Comparison of ENCODE assay signal across 1 cellular context in the genomic region with DNA sequence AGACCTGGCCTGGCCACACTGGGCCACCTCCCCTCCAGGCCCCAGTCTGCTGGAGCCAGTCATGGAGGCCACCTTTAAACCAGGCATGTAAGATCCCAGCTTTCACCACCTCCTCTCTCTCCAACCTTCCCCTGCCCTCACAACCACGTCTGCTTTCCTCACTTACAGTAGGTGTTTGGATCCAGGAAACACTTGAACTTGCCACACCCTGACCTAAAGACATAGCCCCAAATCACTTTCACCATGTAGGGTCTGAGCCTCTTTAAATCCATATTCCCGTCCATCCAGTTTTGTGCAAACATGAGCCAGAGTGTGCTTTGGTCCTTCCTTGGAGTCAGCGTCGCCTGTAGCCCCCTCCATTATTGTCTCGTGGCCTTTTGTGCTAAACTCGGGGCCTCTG.
TF ChIP-seq lines count a peak whose summit lies in the region.

No MANE protein-coding gene starts in this region.

TF ChIP-seq in WTC11, 78 proteins besides CTCF, POLR2A, EP300 and RAD21:
- TF ChIP-seq, protein P1, sequence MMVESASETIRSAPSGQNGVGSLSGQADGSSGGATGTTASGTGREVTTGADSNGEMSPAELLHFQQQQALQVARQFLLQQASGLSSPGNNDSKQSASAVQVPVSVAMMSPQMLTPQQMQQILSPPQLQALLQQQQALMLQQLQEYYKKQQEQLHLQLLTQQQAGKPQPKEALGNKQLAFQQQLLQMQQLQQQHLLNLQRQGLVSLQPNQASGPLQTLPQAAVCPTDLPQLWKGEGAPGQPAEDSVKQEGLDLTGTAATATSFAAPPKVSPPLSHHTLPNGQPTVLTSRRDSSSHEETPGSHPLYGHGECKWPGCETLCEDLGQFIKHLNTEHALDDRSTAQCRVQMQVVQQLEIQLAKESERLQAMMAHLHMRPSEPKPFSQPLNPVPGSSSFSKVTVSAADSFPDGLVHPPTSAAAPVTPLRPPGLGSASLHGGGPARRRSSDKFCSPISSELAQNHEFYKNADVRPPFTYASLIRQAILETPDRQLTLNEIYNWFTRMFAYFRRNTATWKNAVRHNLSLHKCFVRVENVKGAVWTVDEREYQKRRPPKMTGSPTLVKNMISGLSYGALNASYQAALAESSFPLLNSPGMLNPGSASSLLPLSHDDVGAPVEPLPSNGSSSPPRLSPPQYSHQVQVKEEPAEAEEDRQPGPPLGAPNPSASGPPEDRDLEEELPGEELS (CRISPR knock-in tag; IDR thresholded peaks at IDR 0.05): no peak
- TF ChIP-seq, protein P2, sequence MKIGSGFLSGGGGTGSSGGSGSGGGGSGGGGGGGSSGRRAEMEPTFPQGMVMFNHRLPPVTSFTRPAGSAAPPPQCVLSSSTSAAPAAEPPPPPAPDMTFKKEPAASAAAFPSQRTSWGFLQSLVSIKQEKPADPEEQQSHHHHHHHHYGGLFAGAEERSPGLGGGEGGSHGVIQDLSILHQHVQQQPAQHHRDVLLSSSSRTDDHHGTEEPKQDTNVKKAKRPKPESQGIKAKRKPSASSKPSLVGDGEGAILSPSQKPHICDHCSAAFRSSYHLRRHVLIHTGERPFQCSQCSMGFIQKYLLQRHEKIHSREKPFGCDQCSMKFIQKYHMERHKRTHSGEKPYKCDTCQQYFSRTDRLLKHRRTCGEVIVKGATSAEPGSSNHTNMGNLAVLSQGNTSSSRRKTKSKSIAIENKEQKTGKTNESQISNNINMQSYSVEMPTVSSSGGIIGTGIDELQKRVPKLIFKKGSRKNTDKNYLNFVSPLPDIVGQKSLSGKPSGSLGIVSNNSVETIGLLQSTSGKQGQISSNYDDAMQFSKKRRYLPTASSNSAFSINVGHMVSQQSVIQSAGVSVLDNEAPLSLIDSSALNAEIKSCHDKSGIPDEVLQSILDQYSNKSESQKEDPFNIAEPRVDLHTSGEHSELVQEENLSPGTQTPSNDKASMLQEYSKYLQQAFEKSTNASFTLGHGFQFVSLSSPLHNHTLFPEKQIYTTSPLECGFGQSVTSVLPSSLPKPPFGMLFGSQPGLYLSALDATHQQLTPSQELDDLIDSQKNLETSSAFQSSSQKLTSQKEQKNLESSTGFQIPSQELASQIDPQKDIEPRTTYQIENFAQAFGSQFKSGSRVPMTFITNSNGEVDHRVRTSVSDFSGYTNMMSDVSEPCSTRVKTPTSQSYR (CRISPR knock-in tag; IDR thresholded peaks at IDR 0.05): no peak
- TF ChIP-seq CBFB (CRISPR knock-in tag; IDR thresholded peaks at IDR 0.05; ENCODE audit: low read depth) (no peak), NFATC4 (CRISPR knock-in tag; IDR thresholded peaks at IDR 0.05) (no peak), ESRRA (CRISPR knock-in tag; IDR thresholded peaks at IDR 0.05; ENCODE audit: borderline replicate concordance) (no peak), GABPB1 (CRISPR knock-in tag; IDR thresholded peaks at IDR 0.05) (no peak), ZNF416 (CRISPR knock-in tag; IDR thresholded peaks at IDR 0.05) (no peak), GRHL2 (CRISPR knock-in tag; IDR thresholded peaks at IDR 0.05; ENCODE audit: insufficient replicate concordance, severe bottlenecking) (no peak), NFE2L1 (CRISPR knock-in tag; IDR thresholded peaks at IDR 0.05) (no peak), ZNF263 (CRISPR knock-in tag; IDR thresholded peaks at IDR 0.05; ENCODE audit: low read depth) (no peak), SP1 (CRISPR knock-in tag; conservative IDR thresholded peaks at IDR 0.05) (no peak), ZNF317 (CRISPR knock-in tag; IDR thresholded peaks at IDR 0.05; ENCODE audit: borderline replicate concordance, low read depth) (no peak)
- TF ChIP-seq, protein P3, sequence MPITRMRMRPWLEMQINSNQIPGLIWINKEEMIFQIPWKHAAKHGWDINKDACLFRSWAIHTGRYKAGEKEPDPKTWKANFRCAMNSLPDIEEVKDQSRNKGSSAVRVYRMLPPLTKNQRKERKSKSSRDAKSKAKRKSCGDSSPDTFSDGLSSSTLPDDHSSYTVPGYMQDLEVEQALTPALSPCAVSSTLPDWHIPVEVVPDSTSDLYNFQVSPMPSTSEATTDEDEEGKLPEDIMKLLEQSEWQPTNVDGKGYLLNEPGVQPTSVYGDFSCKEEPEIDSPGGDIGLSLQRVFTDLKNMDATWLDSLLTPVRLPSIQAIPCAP (CRISPR knock-in tag; IDR thresholded peaks at IDR 0.05): no peak
- TF ChIP-seq, protein P4, sequence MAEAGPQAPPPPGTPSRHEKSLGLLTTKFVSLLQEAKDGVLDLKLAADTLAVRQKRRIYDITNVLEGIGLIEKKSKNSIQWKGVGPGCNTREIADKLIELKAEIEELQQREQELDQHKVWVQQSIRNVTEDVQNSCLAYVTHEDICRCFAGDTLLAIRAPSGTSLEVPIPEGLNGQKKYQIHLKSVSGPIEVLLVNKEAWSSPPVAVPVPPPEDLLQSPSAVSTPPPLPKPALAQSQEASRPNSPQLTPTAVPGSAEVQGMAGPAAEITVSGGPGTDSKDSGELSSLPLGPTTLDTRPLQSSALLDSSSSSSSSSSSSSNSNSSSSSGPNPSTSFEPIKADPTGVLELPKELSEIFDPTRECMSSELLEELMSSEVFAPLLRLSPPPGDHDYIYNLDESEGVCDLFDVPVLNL (CRISPR knock-in tag; IDR thresholded peaks at IDR 0.05; ENCODE audit: borderline replicate concordance, low read depth): no peak
- TF ChIP-seq, protein P5, sequence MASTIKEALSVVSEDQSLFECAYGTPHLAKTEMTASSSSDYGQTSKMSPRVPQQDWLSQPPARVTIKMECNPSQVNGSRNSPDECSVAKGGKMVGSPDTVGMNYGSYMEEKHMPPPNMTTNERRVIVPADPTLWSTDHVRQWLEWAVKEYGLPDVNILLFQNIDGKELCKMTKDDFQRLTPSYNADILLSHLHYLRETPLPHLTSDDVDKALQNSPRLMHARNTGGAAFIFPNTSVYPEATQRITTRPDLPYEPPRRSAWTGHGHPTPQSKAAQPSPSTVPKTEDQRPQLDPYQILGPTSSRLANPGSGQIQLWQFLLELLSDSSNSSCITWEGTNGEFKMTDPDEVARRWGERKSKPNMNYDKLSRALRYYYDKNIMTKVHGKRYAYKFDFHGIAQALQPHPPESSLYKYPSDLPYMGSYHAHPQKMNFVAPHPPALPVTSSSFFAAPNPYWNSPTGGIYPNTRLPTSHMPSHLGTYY (CRISPR knock-in tag; IDR thresholded peaks at IDR 0.05): no peak
- TF ChIP-seq, protein P6, sequence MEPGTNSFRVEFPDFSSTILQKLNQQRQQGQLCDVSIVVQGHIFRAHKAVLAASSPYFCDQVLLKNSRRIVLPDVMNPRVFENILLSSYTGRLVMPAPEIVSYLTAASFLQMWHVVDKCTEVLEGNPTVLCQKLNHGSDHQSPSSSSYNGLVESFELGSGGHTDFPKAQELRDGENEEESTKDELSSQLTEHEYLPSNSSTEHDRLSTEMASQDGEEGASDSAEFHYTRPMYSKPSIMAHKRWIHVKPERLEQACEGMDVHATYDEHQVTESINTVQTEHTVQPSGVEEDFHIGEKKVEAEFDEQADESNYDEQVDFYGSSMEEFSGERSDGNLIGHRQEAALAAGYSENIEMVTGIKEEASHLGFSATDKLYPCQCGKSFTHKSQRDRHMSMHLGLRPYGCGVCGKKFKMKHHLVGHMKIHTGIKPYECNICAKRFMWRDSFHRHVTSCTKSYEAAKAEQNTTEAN (CRISPR knock-in tag; IDR thresholded peaks at IDR 0.05): no peak
- TF ChIP-seq, protein P7, sequence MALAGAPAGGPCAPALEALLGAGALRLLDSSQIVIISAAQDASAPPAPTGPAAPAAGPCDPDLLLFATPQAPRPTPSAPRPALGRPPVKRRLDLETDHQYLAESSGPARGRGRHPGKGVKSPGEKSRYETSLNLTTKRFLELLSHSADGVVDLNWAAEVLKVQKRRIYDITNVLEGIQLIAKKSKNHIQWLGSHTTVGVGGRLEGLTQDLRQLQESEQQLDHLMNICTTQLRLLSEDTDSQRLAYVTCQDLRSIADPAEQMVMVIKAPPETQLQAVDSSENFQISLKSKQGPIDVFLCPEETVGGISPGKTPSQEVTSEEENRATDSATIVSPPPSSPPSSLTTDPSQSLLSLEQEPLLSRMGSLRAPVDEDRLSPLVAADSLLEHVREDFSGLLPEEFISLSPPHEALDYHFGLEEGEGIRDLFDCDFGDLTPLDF (CRISPR knock-in tag; IDR thresholded peaks at IDR 0.05): no peak
- TF ChIP-seq, protein P8, sequence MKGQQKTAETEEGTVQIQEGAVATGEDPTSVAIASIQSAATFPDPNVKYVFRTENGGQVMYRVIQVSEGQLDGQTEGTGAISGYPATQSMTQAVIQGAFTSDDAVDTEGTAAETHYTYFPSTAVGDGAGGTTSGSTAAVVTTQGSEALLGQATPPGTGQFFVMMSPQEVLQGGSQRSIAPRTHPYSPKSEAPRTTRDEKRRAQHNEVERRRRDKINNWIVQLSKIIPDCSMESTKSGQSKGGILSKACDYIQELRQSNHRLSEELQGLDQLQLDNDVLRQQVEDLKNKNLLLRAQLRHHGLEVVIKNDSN (CRISPR knock-in tag; IDR thresholded peaks at IDR 0.05): no peak
- TF ChIP-seq, protein P9, sequence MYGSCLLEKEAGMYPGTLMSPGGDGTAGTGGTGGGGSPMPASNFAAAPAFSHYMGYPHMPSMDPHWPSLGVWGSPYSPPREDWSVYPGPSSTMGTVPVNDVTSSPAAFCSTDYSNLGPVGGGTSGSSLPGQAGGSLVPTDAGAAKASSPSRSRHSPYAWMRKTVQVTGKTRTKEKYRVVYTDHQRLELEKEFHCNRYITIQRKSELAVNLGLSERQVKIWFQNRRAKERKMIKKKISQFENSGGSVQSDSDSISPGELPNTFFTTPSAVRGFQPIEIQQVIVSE (CRISPR knock-in tag; IDR thresholded peaks at IDR 0.05; ENCODE audit: borderline replicate concordance): no peak
- TF ChIP-seq, protein P10, sequence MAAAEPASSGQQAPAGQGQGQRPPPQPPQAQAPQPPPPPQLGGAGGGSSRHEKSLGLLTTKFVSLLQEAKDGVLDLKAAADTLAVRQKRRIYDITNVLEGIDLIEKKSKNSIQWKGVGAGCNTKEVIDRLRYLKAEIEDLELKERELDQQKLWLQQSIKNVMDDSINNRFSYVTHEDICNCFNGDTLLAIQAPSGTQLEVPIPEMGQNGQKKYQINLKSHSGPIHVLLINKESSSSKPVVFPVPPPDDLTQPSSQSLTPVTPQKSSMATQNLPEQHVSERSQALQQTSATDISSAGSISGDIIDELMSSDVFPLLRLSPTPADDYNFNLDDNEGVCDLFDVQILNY (CRISPR knock-in tag; IDR thresholded peaks at IDR 0.05): no peak
